In the genomic region with DNA sequence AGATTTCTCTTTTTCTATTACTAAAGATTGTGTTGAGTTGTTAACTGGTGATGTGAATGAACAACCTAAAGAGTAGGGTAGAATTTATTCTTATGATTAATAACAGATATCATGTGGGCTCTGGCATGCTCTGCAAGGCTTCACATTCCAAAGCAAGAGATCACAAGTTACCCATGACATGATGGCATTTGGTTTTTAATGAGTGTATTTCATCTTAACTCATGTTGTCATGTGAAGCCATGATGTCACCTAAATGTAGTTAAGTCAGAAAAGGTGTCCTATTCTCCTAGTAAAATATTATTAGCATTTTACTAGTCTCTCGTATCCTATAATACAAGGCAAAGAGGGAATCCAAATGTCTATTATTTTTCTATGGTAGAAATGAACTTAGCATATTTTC, we compare ENCODE assay signal across 22 cellular contexts.
"Had no signal": no experiment of that assay in that cellular context is flagged by ENCODE, and none has a peak within 500 bp of the region (broad histone marks: within the 10 kb centered on the region; RNA-seq: fewer than 3 reads in every experiment).

No MANE protein-coding gene starts in this region.

- ATAC-seq: activated CD8-positive, alpha-beta memory T cell treated with anti-CD3 and anti-CD28 coated beads, Interleukin-2, amount 10 ng/mL, durations not matched to agents 7 days and 5 days; activated CD8-positive, alpha-beta T cell treated with anti-CD3 and anti-CD28 coated beads for 36 hours; esophagus mucosa; left colon; mucosa of descending colon had no signal

- H3K4me1 ChIP-seq: heart left ventricle had no signal

- H3K27ac ChIP-seq: heart left ventricle, WERI-Rb-1 had no signal

- H3K27me3 ChIP-seq: heart left ventricle had no signal

- H3K9me3 ChIP-seq: heart left ventricle, mucosa of descending colon had no signal

- H3K36me3 ChIP-seq: heart left ventricle, WERI-Rb-1 had no signal

- DNase-seq: activated CD4-positive, alpha-beta T cell treated with anti-CD3 and anti-CD28 coated beads, Interleukin-2, amount 10 ng/mL, durations not matched to agents 7 days and 5 days; activated CD4-positive, CD25-positive, alpha-beta regulatory T cell treated with anti-CD3 and anti-CD28 coated beads, Interleukin-2, amount 50 U/mL, for 72 hours; activated CD8-positive, alpha-beta memory T cell treated with anti-CD3 and anti-CD28 coated beads, Interleukin-2, amount 10 ng/mL, durations not matched to agents 7 days and 5 days; activated CD8-positive, alpha-beta T cell treated with anti-CD3 and anti-CD28 coated beads for 36 hours; activated effector memory CD4-positive, alpha-beta T cell treated with anti-CD3 and anti-CD28 coated beads, Interleukin-2, amount 50 U/mL, for 16 hours; activated naive CD4-positive, alpha-beta T cell treated with anti-CD3 and anti-CD28 coated beads, Interleukin-2, amount 10 ng/mL, durations not matched to agents 7 days and 5 days; activated T-cell treated with anti-CD3 and anti-CD28 coated beads for 4 hours; anterior cingulate cortex; central memory CD4-positive, alpha-beta T cell; effector memory CD4-positive, alpha-beta T cell; islet precursor cell; left colon; mucosa of descending colon; occipital lobe; stimulated activated CD4-positive, alpha-beta T cell treated with anti-CD3 and anti-CD28 coated beads, Interleukin-2, amount 100 ng/mL, for 48 hours; stimulated activated naive CD4-positive, alpha-beta T cell treated with Interleukin-2 at 50 U/mL for 16 hours; T-helper 1 cell; WERI-Rb-1 had no signal

- H3K4me3 ChIP-seq: heart left ventricle, mucosa of descending colon had no signal

- FAIRE-seq: colon, TTC549 had no signal
